8 cellular contexts compared by ENCODE assay signal in the genomic region with DNA sequence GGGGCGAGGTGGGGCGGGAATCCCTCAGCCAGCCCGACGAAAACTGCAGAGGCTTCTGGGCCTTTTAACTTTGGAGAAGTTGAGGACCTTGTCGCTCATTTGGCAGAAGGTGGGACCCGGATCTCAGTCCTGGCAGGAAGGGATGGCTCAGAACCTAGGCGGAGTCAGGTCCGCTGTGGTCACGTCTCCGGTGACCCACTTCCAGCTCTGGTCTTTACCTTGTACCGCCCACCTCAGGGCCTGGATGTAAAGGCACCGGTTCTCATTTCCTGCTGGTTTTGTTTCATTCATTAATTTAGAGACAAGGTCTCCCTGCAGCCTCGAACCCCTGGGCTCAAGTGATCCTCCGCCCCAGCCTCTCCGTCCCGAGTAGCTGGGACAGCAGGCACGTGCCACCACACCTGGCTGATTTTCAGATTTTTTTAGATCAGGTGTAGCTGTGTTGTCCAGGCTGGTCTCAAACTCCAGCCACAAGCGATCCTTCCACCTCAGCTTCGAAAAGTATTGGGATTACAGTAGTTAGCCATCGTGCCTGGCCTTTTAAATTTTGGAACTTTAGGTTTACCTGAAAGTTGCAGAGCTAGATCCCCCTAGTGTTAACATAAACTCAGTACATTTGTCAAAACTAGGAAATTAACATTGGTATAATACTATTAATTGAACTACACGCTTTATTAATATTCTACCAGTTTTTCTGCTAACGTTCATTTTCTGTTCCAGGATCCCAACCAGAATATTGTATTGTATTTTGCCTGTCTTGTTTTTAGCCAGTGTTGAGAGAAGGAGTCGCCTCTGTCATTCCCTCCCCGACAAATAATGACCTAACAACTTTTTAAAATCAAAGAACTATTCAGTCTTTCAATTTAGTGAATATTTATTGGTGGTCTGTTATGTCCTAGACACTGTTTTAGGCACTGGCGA. TPM values are rescaled to one million over a fixed set of nuclear protein-coding genes. Genes with fewer than 3 reads are reported as not detected.
DNase-seq lines count a peak whose midpoint lies in the region; ATAC-seq lines count a peak whose summit lies in the region.

No MANE protein-coding gene starts in this region.

- H3K9ac ChIP-seq in mesendoderm (ENCODE audit: low read length), result peak overlapping the region; percentile 92

- peak overlapping the region; percentile 46 for H3K4ac ChIP-seq in mesendoderm (ENCODE audit: low read depth, low read length)

- H3K27me3 ChIP-seq in mesendoderm (ENCODE audit: insufficient read depth, low read length, poor library complexity), result no peaks in the 10 kb centered on the region

- H3K18ac ChIP-seq in mesendoderm (ENCODE audit: low read length), result peak overlapping the region; percentile 90

- WGBS in mesendoderm (ENCODE audit: extremely low coverage, insufficient coverage, low lambda C conversion rate), result no CpG with 5 or more reads among the region's 25 CpGs

- H3K4me1 ChIP-seq in mesendoderm (ENCODE audit: control insufficient read depth, low read depth, low read length), result no peaks in the 10 kb centered on the region

- H4K8ac ChIP-seq in mesendoderm (ENCODE audit: low read depth, low read length), result no peak overlapping the region

- H2AK5ac ChIP-seq in mesendoderm (ENCODE audit: low read length), result no peak overlapping the region

- no peaks in the 10 kb centered on the region for H3K36me3 ChIP-seq in mesendoderm (ENCODE audit: control insufficient read depth, insufficient read depth, low read length)

- no peak overlapping the region for H2BK120ac ChIP-seq in mesendoderm (ENCODE audit: low read depth, low read length)

- no peak overlapping the region for H4K5ac ChIP-seq in mesendoderm (ENCODE audit: low read length)

- peak overlapping the region; percentile 75 for H3K4me2 ChIP-seq in mesendoderm (ENCODE audit: low read length)

- peak overlapping the region; percentile 91 for H2BK5ac ChIP-seq in mesendoderm (ENCODE audit: low read length)

- peak; percentile 40 for ATAC-seq in HG02852 (IDR thresholded peaks at IDR 0.05; ENCODE audit: unreplicated experiment)

- H3K4me3 ChIP-seq in mesendoderm (ENCODE audit: low read length), result peak overlapping the region; percentile 71

- H3K79me2 ChIP-seq in mesendoderm (ENCODE audit: control insufficient read depth, insufficient read depth, low read length), result no peaks in the 10 kb centered on the region

- H3K56ac ChIP-seq in mesendoderm (ENCODE audit: low read length), result peak overlapping the region; percentile 97

- H3K23ac ChIP-seq in mesendoderm (ENCODE audit: low read length), result peak overlapping the region; percentile 68

- peak overlapping the region; percentile 97 for H3K27ac ChIP-seq in mesendoderm (ENCODE audit: low read depth, low read length)

- DNase-seq in SIG-M5 treated with dmso at 0.1 percent for 504 hours (lab: John Stamatoyannopoulos, UW; ENCODE audit: unreplicated experiment) (peak; percentile 81), SIG-M5 (lab: John Stamatoyannopoulos, UW) (no peak), NCI-H146 (lab: John Stamatoyannopoulos, UW) (peak; percentile 93), mesendoderm (peak; percentile 95)
- DNase-seq in activated CD4-positive, alpha-beta T cell treated with anti-CD3 and anti-CD28 coated beads for 4 hours, result peak; percentile 22 to 45
- peak; percentile 24 for DNase-seq in effector CD4-positive, alpha-beta T cell
- peak; percentile 57 for DNase-seq in stimulated activated naive CD4-positive, alpha-beta T cell treated with Interleukin-2 at 50 U/mL for 16 hours (lab: John Stamatoyannopoulos, UW)

- H2BK15ac ChIP-seq in mesendoderm (replicated peaks; ENCODE audit: low read depth), result no peak overlapping the region

- H3K79me1 ChIP-seq in mesendoderm (ENCODE audit: low read length), result no peaks in the 10 kb centered on the region

RNA-seq across cellular contexts. Expression of gene POLI, which starts 0.9 kb away (rescaled TPM):
- polyA plus RNA-seq in mesendoderm (2013, experiment 1 of 2), result 15.3 TPM
- 14.1 TPM for polyA plus RNA-seq in mesendoderm (2013, experiment 2 of 2)

RNA-seq across cellular contexts. Expression of gene MBD2, which starts 45.7 kb away (rescaled TPM):
- 25.3 TPM for polyA plus RNA-seq in mesendoderm (2013, experiment 1 of 2)
- polyA plus RNA-seq in mesendoderm (2013, experiment 2 of 2), result 23.3 TPM
